Comparison of ENCODE assay signal across 8 cellular contexts in genomic region chr3:71512000-71512399, GRCh38.
DNase-seq lines count a peak whose midpoint lies in the region; ATAC-seq and TF ChIP-seq lines count a peak whose summit lies in the region.

No MANE protein-coding gene starts in this region.

- CTCF ChIA-PET in HEK293T (lab: Yijun Ruan, JAX) = interaction anchor here (1.0 kb wide), 1 partner anchor 70 kb away, joined by 3 read pairs; no protein-coding TSS in a partner anchor

- TF ChIP-seq POLR2A in NB4 (IDR thresholded peaks at IDR 0.05; ENCODE audit: extremely low read depth, insufficient read length) = no peak

- ATAC-seq in stimulated activated naive CD8-positive, alpha-beta T cell treated with anti-CD3 and anti-CD28 coated beads, Interleukin-15, Interleukin-2, amounts not matched to agents 100 U/mL and 50 U/mL, for 24 hours = peak; percentile 91
- ATAC-seq in HG03108 (IDR thresholded peaks at IDR 0.05; ENCODE audit: unreplicated experiment) = no peak

- in situ Hi-C loops in brain microvascular endothelial cell (cut with HindIII; ENCODE audit: low pct_ligation_motif_present, low sequenced_read_pairs) = no loop called here

- no peak overlapping the region for H3K4me3 ChIP-seq in NB4 (ENCODE audit: low read depth, low read length)
- H3K4me3 ChIP-seq in brain microvascular endothelial cell (ENCODE audit: low read depth, low read length) = no peak overlapping the region

- peak overlapping the region; percentile 94 for H3K27ac ChIP-seq in brain microvascular endothelial cell

- TF ChIP-seq CTCF in NB4 (IDR thresholded peaks at IDR 0.05; ENCODE audit: low read depth, low read length) (peak; percentile 27), brain microvascular endothelial cell (IDR thresholded peaks at IDR 0.05; ENCODE audit: low read depth, low read length, missing control alignments) (peak; percentile 28)

- no peaks in the 10 kb centered on the region for H3K36me3 ChIP-seq in brain microvascular endothelial cell (replicated peaks)

- POLR2A ChIA-PET in HEK293T (lab: Yijun Ruan, JAX) = interaction anchor here (3.6 kb wide), 1 partner anchor 72 kb away, joined by 17 read pairs; the partner anchor contains the start of gene FOXP1

- H3K27me3 ChIP-seq in brain microvascular endothelial cell (replicated peaks) = no peaks in the 10 kb centered on the region

- peak; percentile 38 for DNase-seq in activated gamma-delta T cell treated with Interleukin-2 at 50 U/mL for 16 hours
- no peak for DNase-seq in activated gamma-delta T cell (lab: John Stamatoyannopoulos, UW)
- DNase-seq in NB4 (ENCODE audit: low read depth) = peak; percentile 53
- no peak for DNase-seq in brain microvascular endothelial cell
- DNase-seq in stimulated activated naive CD8-positive, alpha-beta T cell treated with anti-CD3 and anti-CD28 coated beads, Interleukin-15, Interleukin-2, amounts not matched to agents 100 U/mL and 50 U/mL, for 24 hours = no peak
- DNase-seq in EL = no peak
- DNase-seq in HEK293T (ENCODE audit: extremely low spot score) = no peak

TF ChIP-seq in HEK293T, 16 proteins besides CTCF, POLR2A, EP300 and RAD21:
- TF ChIP-seq LEF1 (IDR thresholded peaks at IDR 0.05; ENCODE audit: borderline replicate concordance) = no peak
- no peak for TF ChIP-seq SP1 (IDR thresholded peaks at IDR 0.05)
- TF ChIP-seq BHLHE40 (IDR thresholded peaks at IDR 0.05; ENCODE audit: borderline replicate concordance) = no peak
- no peak for TF ChIP-seq FOXK2 (IDR thresholded peaks at IDR 0.05)
- TF ChIP-seq NFRKB (IDR thresholded peaks at IDR 0.05) = no peak
- no peak for TF ChIP-seq SUZ12 (IDR thresholded peaks at IDR 0.05)
- no peak for TF ChIP-seq CTBP1 (IDR thresholded peaks at IDR 0.05; ENCODE audit: borderline replicate concordance)
- TF ChIP-seq ZNF384 (IDR thresholded peaks at IDR 0.05) = no peak

Comparison
In these comparisons a context has a peak if more than half of its experiments do, and no peak if none do; other contexts are left out.
1. DNase-seq: peak in activated gamma-delta T cell treated with Interleukin-2 at 50 U/mL for 16 hours (single experiment) and NB4 (single experiment); none in activated gamma-delta T cell (single experiment), brain microvascular endothelial cell (single experiment), stimulated activated naive CD8-positive, alpha-beta T cell treated with anti-CD3 and anti-CD28 coated beads, Interleukin-15, Interleukin-2, amounts not matched to agents 100 U/mL and 50 U/mL, for 24 hours (single experiment), EL (single experiment) and HEK293T (single experiment).